8 cellular contexts compared by ENCODE assay signal in genomic region chr2:174039551-174040416, GRCh38.
A peak's percentile ranks its signal among the peaks of the same experiment; 100 is the strongest.
DNase-seq lines count a peak whose midpoint lies in the region; ATAC-seq and TF ChIP-seq lines count a peak whose summit lies in the region.

No MANE protein-coding gene starts in this region.

- peak overlapping the region; percentile 37; the same call in 1 of the 2 replicates for H3K14ac ChIP-seq in H9 (ENCODE audit: insufficient read depth, low read length)

- no peaks in the 10 kb centered on the region for H3K79me1 ChIP-seq in H9 (ENCODE audit: insufficient read depth, low read depth, low read length, poor library complexity, severe bottlenecking)

- peak overlapping the region; percentile 69 for H2BK12ac ChIP-seq in H9 (ENCODE audit: insufficient read length, low read depth, low read length)

- no peak overlapping the region for H2BK15ac ChIP-seq in H9 (ENCODE audit: low read depth, low read length)

- H2BK20ac ChIP-seq in H9 (ENCODE audit: low read depth, low read length, poor library complexity, severe bottlenecking), result no peak overlapping the region

- no peak overlapping the region for H3K56ac ChIP-seq in H9 (ENCODE audit: insufficient read length, low read depth, low read length)

- H3K4ac ChIP-seq in H9 (ENCODE audit: low read depth, low read length), result no peak overlapping the region

- peak overlapping the region; percentile 86 to 93 (median 87) for H3K27ac Mint-ChIP-seq in H9
- H3K27ac Mint-ChIP-seq in activated naive CD8-positive, alpha-beta T cell treated with anti-CD3 and anti-CD28 coated beads for 36 hours, result peak overlapping the region; percentile 96
- peak overlapping the region; percentile 56 for H3K27ac Mint-ChIP-seq in type B pancreatic cell

- H2BK120ac ChIP-seq in H9 (ENCODE audit: low read depth, low read length, poor library complexity, severe bottlenecking), result no peak overlapping the region

- peak overlapping the region; percentile 20 for H3K18ac ChIP-seq in H9 (ENCODE audit: insufficient read length, low read depth, low read length)

- H3K4me3 Mint-ChIP-seq in H9 (no peak overlapping the region), type B pancreatic cell (no peak overlapping the region)
- H3K4me3 Mint-ChIP-seq in activated naive CD8-positive, alpha-beta T cell treated with anti-CD3 and anti-CD28 coated beads for 36 hours, result peak overlapping the region; percentile 62

- H3K4me1 Mint-ChIP-seq in H9 (peaks cover 31 to 34% of the 10 kb centered on the region in 2 experiments), type B pancreatic cell (ENCODE audit: unreplicated experiment) (peaks cover 9% of the 10 kb centered on the region)
- H3K4me1 Mint-ChIP-seq in activated naive CD8-positive, alpha-beta T cell treated with anti-CD3 and anti-CD28 coated beads for 36 hours, result peaks cover 18% of the 10 kb centered on the region

- H3K4me1 ChIP-seq in H9 (ENCODE audit: insufficient read depth, low read length), result peaks cover 5% of the 10 kb centered on the region

- H4K20me1 ChIP-seq in H9 (ENCODE audit: control insufficient read depth, insufficient read depth, insufficient read length), result no peaks in the 10 kb centered on the region

- no peak overlapping the region for H3K9ac ChIP-seq in H9 (ENCODE audit: extremely low read depth, insufficient read length, low read length)

- no peaks in the 10 kb centered on the region for H3K23me2 ChIP-seq in H9 (ENCODE audit: insufficient read length, low read depth, low read length, poor library complexity, severe bottlenecking)

- intact Hi-C loops in Right ventricle myocardium superior (cut with DNase I) (loop anchor here (10.0 kb wide), 1 partner anchor 155 kb away; no protein-coding TSS in a partner anchor), posterior cingulate gyrus (cut with DNase I) (loop anchor here (2.0 to 5.0 kb wide), 2 partner anchors 467 to 637 kb away; no protein-coding TSS in a partner anchor)

- H4K91ac ChIP-seq in H9 (ENCODE audit: insufficient read length, low read depth, low read length), result no peak overlapping the region

- no peak overlapping the region for H3K23ac ChIP-seq in H9 (ENCODE audit: insufficient read length, low read depth, low read length)

- peaks cover 6% of the 10 kb centered on the region for H3K27me3 Mint-ChIP-seq in H9 (ENCODE audit: low read depth)
- peaks cover 3% of the 10 kb centered on the region for H3K27me3 Mint-ChIP-seq in activated naive CD8-positive, alpha-beta T cell treated with anti-CD3 and anti-CD28 coated beads for 36 hours
- H3K27me3 Mint-ChIP-seq in type B pancreatic cell, result no peaks in the 10 kb centered on the region

- no peaks in the 10 kb centered on the region for H3K9me3 ChIP-seq in H9 (ENCODE audit: control insufficient read depth, low read depth, low read length)

- H3T11ph ChIP-seq in H9 (ENCODE audit: low read length), result no peak overlapping the region

- H2AFZ ChIP-seq in H9 (ENCODE audit: low read length), result peak overlapping the region; percentile 56

- H4K5ac ChIP-seq in H9 (ENCODE audit: insufficient read length, low read depth, low read length), result peak overlapping the region; percentile 21

- peak overlapping the region; percentile 58 for H2BK5ac ChIP-seq in H9 (ENCODE audit: insufficient read length, low read length)

- H4K8ac ChIP-seq in H9 (replicated peaks; ENCODE audit: insufficient read length, low read depth, low read length), result no peak overlapping the region

- H3K27me3 ChIP-seq in H9 (ENCODE audit: insufficient read depth, low read length), result no peaks in the 10 kb centered on the region

- H3K4me2 ChIP-seq in H9 (ENCODE audit: insufficient read depth, insufficient read length, low read length), result no peak overlapping the region

- peak; percentile 95 for ATAC-seq in SK-N-SH treated with all-trans-retinoic acid at 6 μM for 48 hours
- ATAC-seq in Right ventricle myocardium superior (ENCODE audit: poor library complexity), result peak; percentile 91

- DNase-seq in GM04504 (ENCODE audit: low read depth) (peak; percentile 90), H9 (peak; percentile 87), M059J (ENCODE audit: low read depth) (peak; percentile 95), Right ventricle myocardium superior (peak; percentile 90), posterior cingulate gyrus (peak in 9 of 10 donors; percentile 62 to 92 (median 74)), type B pancreatic cell (ENCODE audit: extremely low spot score, unreplicated experiment) (peak; percentile 80)
- DNase-seq in activated naive CD8-positive, alpha-beta T cell treated with anti-CD3 and anti-CD28 coated beads for 36 hours, result peak; percentile 77

- H3K36me3 Mint-ChIP-seq in H9 (ENCODE audit: insufficient read depth in 1 of 3, low read depth in 3 of 3) (no peaks in the 10 kb centered on the region), type B pancreatic cell (no peaks in the 10 kb centered on the region)
- no peaks in the 10 kb centered on the region for H3K36me3 Mint-ChIP-seq in activated naive CD8-positive, alpha-beta T cell treated with anti-CD3 and anti-CD28 coated beads for 36 hours

- H2AK5ac ChIP-seq in H9 (ENCODE audit: insufficient read length, low read length), result no peak overlapping the region

- WGBS in H9 (ENCODE audit: extremely low coverage, insufficient read length, low lambda C conversion rate), result no CpG with 5 or more reads among the region's 16 CpGs

- H3K9me3 Mint-ChIP-seq in H9, result no peaks in the 10 kb centered on the region
- no peaks in the 10 kb centered on the region for H3K9me3 Mint-ChIP-seq in activated naive CD8-positive, alpha-beta T cell treated with anti-CD3 and anti-CD28 coated beads for 36 hours
- no peaks in the 10 kb centered on the region for H3K9me3 Mint-ChIP-seq in type B pancreatic cell

- TF ChIP-seq CTCF in H9 (conservative IDR thresholded peaks at IDR 0.05) (peak; percentile 89), type B pancreatic cell (conservative IDR thresholded peaks at IDR 0.05) (peak; percentile 91)

- no peaks in the 10 kb centered on the region for H3K79me2 ChIP-seq in H9 (ENCODE audit: insufficient read depth, low read length)

- peak overlapping the region; percentile 75 for H3K27ac ChIP-seq in H9 (ENCODE audit: insufficient read length, low read depth, low read length)

TF ChIP-seq in SK-N-SH treated with all-trans-retinoic acid at 6 μM for 48 hours, 23 proteins besides CTCF, POLR2A, EP300 and RAD21:
- TF ChIP-seq ZFP3 (CRISPR knock-in tag; IDR thresholded peaks at IDR 0.05) (peak; percentile 68), OSR1 (CRISPR knock-in tag; IDR thresholded peaks at IDR 0.05) (no peak)

Comparison
In these comparisons a context has a peak if more than half of its experiments do, and no peak if none do; other contexts are left out.
1. Peak in every context shown above with its lines: DNase-seq, ATAC-seq and H3K27ac ChIP-seq.